In genomic region chrX:43822015-43822414, GRCh38 we compare ENCODE assay signal across 24 cellular contexts.
DNase-seq lines count a peak whose midpoint lies in the region; ATAC-seq and TF ChIP-seq lines count a peak whose summit lies in the region.
"Had no signal": no experiment of that assay in that cellular context is flagged by ENCODE, and none has a peak within 500 bp of the region (broad histone marks: within the 10 kb centered on the region; RNA-seq: fewer than 3 reads in every experiment).

No MANE protein-coding gene starts in this region.

- peak overlapping the region; percentile 42 to 56 (median 50) for H3K27ac ChIP-seq in sigmoid colon

- peaks cover 0 to 2% (median 0%) of the 10 kb centered on the region in 3 donors for H3K27me3 ChIP-seq in sigmoid colon
- H3K27me3 ChIP-seq: transverse colon had no signal

- H3K9me3 ChIP-seq in sigmoid colon, result no peaks in the 10 kb centered on the region
- H3K9me3 ChIP-seq: transverse colon had no signal

- intact Hi-C loops in sigmoid colon (cut with DNase I), result no loop called here

- no peak for TF ChIP-seq CTCF in fibroblast of the aortic adventitia (IDR thresholded peaks at IDR 0.05; ENCODE audit: insufficient read depth, low read length)
- TF ChIP-seq CTCF in sigmoid colon (IDR thresholded peaks at IDR 0.05), result no peak

- H3K36me3 ChIP-seq in sigmoid colon, result no peaks in the 10 kb centered on the region
- H3K36me3 ChIP-seq: transverse colon had no signal

- H3K4me3 ChIP-seq in fibroblast of the aortic adventitia (ENCODE audit: low read depth, low read length) (no peak overlapping the region), sigmoid colon (no peak overlapping the region)
- H3K4me3 ChIP-seq: lung, transverse colon had no signal

- no peak for TF ChIP-seq EP300 in sigmoid colon (IDR thresholded peaks at IDR 0.05)

- no peak for TF ChIP-seq POLR2A in sigmoid colon (IDR thresholded peaks at IDR 0.05)

- WGBS in sigmoid colon, 2 donors, result 59 to 65% methylated on average over 1 of the region's 1 CpG

- no peak for ATAC-seq in GM18519 (IDR thresholded peaks at IDR 0.05; ENCODE audit: low FRiP score, unreplicated experiment)
- no peak for ATAC-seq in HG03378 (IDR thresholded peaks at IDR 0.05; ENCODE audit: unreplicated experiment)
- ATAC-seq in GM19397 (IDR thresholded peaks at IDR 0.05; ENCODE audit: unreplicated experiment), result no peak
- ATAC-seq: activated CD8-positive, alpha-beta T cell treated with anti-CD3 and anti-CD28 coated beads for 36 hours; activated naive CD4-positive, alpha-beta T cell treated with anti-CD3 and anti-CD28 coated beads, Interleukin-2, amount 50 U/mL, for 72 hours; activated T-cell treated with anti-CD3 and anti-CD28 coated beads, Interleukin-2, amount 50 U/mL, for 72 hours; sciatic nerve; WTC11 had no signal

- peaks cover 0 to 13% (median 0%) of the 10 kb centered on the region in 4 donors for H3K4me1 ChIP-seq in sigmoid colon
- H3K4me1 ChIP-seq: transverse colon had no signal

- peak; percentile 33 for DNase-seq in HT1080 (ENCODE audit: low read depth)
- DNase-seq in amniotic epithelial cell (ENCODE audit: low read depth), result peak; percentile 9
- DNase-seq in fibroblast of the aortic adventitia (ENCODE audit: low read depth), result peak; percentile 20
- DNase-seq in sigmoid colon, result no peak
- no peak for DNase-seq in activated T-cell treated with anti-CD3 and anti-CD28 coated beads, Interleukin-2, amount 50 U/mL, for 1 hour
- DNase-seq: activated CD8-positive, alpha-beta T cell treated with anti-CD3 and anti-CD28 coated beads for 36 hours; activated T-cell treated with anti-CD3 and anti-CD28 coated beads, Interleukin-2, amount 50 U/mL, for 72 hours; AML-193; dermis blood vessel endothelial cell; head of caudate nucleus; Karpas-422; NCI-H1105; NCI-H2171; NCI-H69; nucleus accumbens; stimulated activated naive CD4-positive, alpha-beta T cell; transverse colon had no signal

Comparison
In these comparisons a context has a peak if more than half of its experiments do, and no peak if none do; other contexts are left out.
1. DNase-seq: peak in HT1080 (single experiment), amniotic epithelial cell (single experiment) and fibroblast of the aortic adventitia (single experiment); none in sigmoid colon (single experiment) and activated T-cell treated with anti-CD3 and anti-CD28 coated beads, Interleukin-2, amount 50 U/mL, for 1 hour (single experiment).